Comparison of ENCODE assay signal across 23 cellular contexts in genomic region chr2:26938399-26938798, GRCh38.
"Had no signal": no experiment of that assay in that cellular context is flagged by ENCODE, and none has a peak within 500 bp of the region (broad histone marks: within the 10 kb centered on the region; RNA-seq: fewer than 3 reads in every experiment).

No MANE protein-coding gene starts in this region.

- H3K36me3 ChIP-seq: heart left ventricle, neural progenitor cell, sigmoid colon, thoracic aorta, vagina had no signal

- H3K9ac ChIP-seq: neural progenitor cell had no signal

- ATAC-seq: activated CD8-positive, alpha-beta T cell treated with anti-CD3 and anti-CD28 coated beads, Interleukin-2, amount 10 ng/mL, durations not matched to agents 7 days and 5 days; heart left ventricle; left lobe of liver; naive thymus-derived CD4-positive, alpha-beta T cell had no signal

- H3K4me1 ChIP-seq: neural progenitor cell, sigmoid colon, vagina had no signal

- H3K27me3 ChIP-seq: neural progenitor cell, vagina had no signal

- H3K4me2 ChIP-seq: neural progenitor cell, smooth muscle cell had no signal

- H3K27ac ChIP-seq: coronary artery, epithelial cell of prostate, heart left ventricle, neural progenitor cell, sigmoid colon, thoracic aorta, vagina, WERI-Rb-1 had no signal

- FAIRE-seq: kidney had no signal

- DNase-seq: activated CD4-positive, alpha-beta T cell treated with anti-CD3 and anti-CD28 coated beads, Interleukin-2, amount 10 ng/mL, durations not matched to agents 7 days and 5 days; activated CD4-positive, CD25-positive, alpha-beta regulatory T cell treated with anti-CD3 and anti-CD28 coated beads, Interleukin-2, amount 50 U/mL, for 72 hours; activated CD8-positive, alpha-beta T cell treated with anti-CD3 and anti-CD28 coated beads, Interleukin-2, amount 10 ng/mL, durations not matched to agents 7 days and 5 days; activated gamma-delta T cell treated with Interleukin-2 at 50 U/mL for 16 hours; anterior cingulate cortex; caudate nucleus; heart left ventricle; kidney; naive thymus-derived CD4-positive, alpha-beta T cell; retina; sigmoid colon; stimulated activated CD4-positive, alpha-beta T cell treated with anti-CD3 and anti-CD28 coated beads, Interleukin-4, amount 100 ng/mL, for 1 hour; stimulated activated naive CD4-positive, alpha-beta T cell treated with Interleukin-2 at 50 U/mL for 16 hours; T1000; WERI-Rb-1 had no signal

- H3K4me3 ChIP-seq: coronary artery, heart left ventricle, lung, neural progenitor cell, sigmoid colon, smooth muscle cell, thoracic aorta, vagina had no signal

- H3K9me3 ChIP-seq: heart left ventricle, sigmoid colon, thoracic aorta, vagina had no signal

- H2AFZ ChIP-seq: neural progenitor cell had no signal
